Comparison of ENCODE assay signal across 8 cellular contexts in genomic region chr1:22416555-22417454, GRCh38. TPM values are rescaled to one million over a fixed set of nuclear protein-coding genes. Genes with fewer than 3 reads are reported as not detected.
DNase-seq lines count a peak whose midpoint lies in the region; ATAC-seq, FAIRE-seq and TF ChIP-seq lines count a peak whose summit lies in the region.

No MANE protein-coding gene starts in this region.

- no peak overlapping the region for H3K27ac ChIP-seq in CD8-positive, alpha-beta memory T cell (ENCODE audit: low read depth, low read length)
- no peak overlapping the region for H3K27ac ChIP-seq in endodermal cell (ENCODE audit: low read depth, low read length)

- no peaks in the 10 kb centered on the region for H3K9me3 ChIP-seq in CD8-positive, alpha-beta memory T cell (ENCODE audit: low read length)
- H3K9me3 ChIP-seq in endodermal cell (ENCODE audit: control insufficient read depth, low read length) = no peaks in the 10 kb centered on the region
- H3K9me3 ChIP-seq in mucosa of descending colon = no peaks in the 10 kb centered on the region

- H3K4me1 ChIP-seq in CD8-positive, alpha-beta memory T cell (ENCODE audit: insufficient read depth, low read length) = no peaks in the 10 kb centered on the region
- no peaks in the 10 kb centered on the region for H3K4me1 ChIP-seq in endodermal cell (ENCODE audit: control insufficient read depth, insufficient read depth, low read length)
- H3K4me1 ChIP-seq in mucosa of descending colon (ENCODE audit: low read depth) = peaks cover 6% of the 10 kb centered on the region

- no peak overlapping the region for H3K4me3 ChIP-seq in CD8-positive, alpha-beta memory T cell (ENCODE audit: low read length)
- H3K4me3 ChIP-seq in endodermal cell (ENCODE audit: low read length) = no peak overlapping the region
- no peak overlapping the region for H3K4me3 ChIP-seq in mucosa of descending colon

- POLR2A ChIA-PET in CD8-positive, alpha-beta memory T cell (lab: Charles Lee) = interaction anchor here (0.6 kb wide), 1 partner anchor 386 kb away, joined by 8 read pairs; no protein-coding TSS in a partner anchor

- peaks cover 18% of the 10 kb centered on the region for H3K27me3 ChIP-seq in CD8-positive, alpha-beta memory T cell (ENCODE audit: insufficient read depth, low read length, poor library complexity, severe bottlenecking)
- H3K27me3 ChIP-seq in endodermal cell (ENCODE audit: control insufficient read depth, insufficient read depth, low read length, poor library complexity, severe bottlenecking) = no peaks in the 10 kb centered on the region

- ATAC-seq in mucosa of descending colon (peak; percentile 81), GM18520 (IDR thresholded peaks at IDR 0.05; ENCODE audit: unreplicated experiment) (no peak)

- H3K9ac ChIP-seq in endodermal cell (ENCODE audit: extremely low read depth, low read length, poor library complexity, severe bottlenecking) = no peak overlapping the region

- CTCF ChIA-PET in CD8-positive, alpha-beta memory T cell (lab: Charles Lee) = interaction anchor here (0.6 to 1.5 kb wide), 4 partner anchors 8 to 225 kb away, joined by 3 read pairs; no protein-coding TSS in a partner anchor

- H3K4me1 Mint-ChIP-seq in CD8-positive, alpha-beta memory T cell = peaks cover 0 to 4% (median 0%) of the 10 kb centered on the region in 3 donors
- peaks cover 14% of the 10 kb centered on the region for H3K4me1 Mint-ChIP-seq in endodermal cell

- peaks cover 16 to 43% of the 10 kb centered on the region in 2 donors for H3K27me3 Mint-ChIP-seq in CD8-positive, alpha-beta memory T cell
- H3K27me3 Mint-ChIP-seq in endodermal cell (ENCODE audit: insufficient read depth) = peaks cover 4% of the 10 kb centered on the region

- DNase-seq in CD8-positive, alpha-beta memory T cell = peak; percentile 37 to 69 (median 59)
- DNase-seq in HTR-8/SVneo (ENCODE audit: insufficient read length, low spot score) = peak; percentile 76
- DNase-seq in NOMO-1 treated with DMSO at 0.1 percent for 48 hours (lab: John Stamatoyannopoulos, UW; ENCODE audit: unreplicated experiment) = peak; percentile 46
- peak; percentile 87 for DNase-seq in activated CD8-positive, alpha-beta memory T cell treated with anti-CD3 and anti-CD28 coated beads for 24 hours
- DNase-seq in endodermal cell = peak; percentile 96
- DNase-seq in mucosa of descending colon = peak; percentile 69 to 86 (median 80)
- peak; percentile 62 for DNase-seq in stimulated activated CD8-positive, alpha-beta memory T cell treated with anti-CD3 and anti-CD28 coated beads, Interleukin-4, amount 100 ng/mL, for 24 hours (ENCODE audit: low read depth)

- no peaks in the 10 kb centered on the region for H3K36me3 Mint-ChIP-seq in CD8-positive, alpha-beta memory T cell
- no peaks in the 10 kb centered on the region for H3K36me3 Mint-ChIP-seq in endodermal cell (ENCODE audit: low read depth)

- intact Hi-C loops in mucosa of descending colon (cut with DNase I, micrococcal nuclease) = loop anchor here in 1 of 2 donors (5.0 kb wide), 1 partner anchor 285 kb away; no protein-coding TSS in a partner anchor

- TF ChIP-seq CTCF in endodermal cell (conservative IDR thresholded peaks at IDR 0.05) (peak; percentile 99), mucosa of descending colon (IDR thresholded peaks at IDR 0.05) (peak; percentile 85)

- H3K36me3 ChIP-seq in CD8-positive, alpha-beta memory T cell (ENCODE audit: insufficient read depth, low read length) = no peaks in the 10 kb centered on the region
- no peaks in the 10 kb centered on the region for H3K36me3 ChIP-seq in endodermal cell (ENCODE audit: control insufficient read depth, insufficient read depth, low read length)
- no peaks in the 10 kb centered on the region for H3K36me3 ChIP-seq in mucosa of descending colon (ENCODE audit: low read depth)

- FAIRE-seq in HTR-8/SVneo (lab: Jason Lieb, UNC) = no peak

- no peaks in the 10 kb centered on the region for H3K9me3 Mint-ChIP-seq in CD8-positive, alpha-beta memory T cell
- no peaks in the 10 kb centered on the region for H3K9me3 Mint-ChIP-seq in endodermal cell

- no peak overlapping the region for H3K27ac Mint-ChIP-seq in CD8-positive, alpha-beta memory T cell
- H3K27ac Mint-ChIP-seq in endodermal cell = peak overlapping the region; percentile 72

- whole genome bisulfite sequencing in endodermal cell (ENCODE audit: insufficient coverage in 1 of 2, insufficient read length in 1 of 2), 2 experiments = 6 to 23% methylated on average over 4 to 12 of the region's 13 CpGs

- no peak overlapping the region for H3K4me3 Mint-ChIP-seq in CD8-positive, alpha-beta memory T cell
- no peak overlapping the region for H3K4me3 Mint-ChIP-seq in endodermal cell

RNA-seq across cellular contexts. Expression of gene ZBTB40, which starts 34.8 kb away (rescaled TPM):
- total RNA-seq in CD8-positive, alpha-beta memory T cell = 10 to 100 TPM; 29.5 to 30.0 TPM
- polyA plus RNA-seq in CD8-positive, alpha-beta memory T cell = 4.1 TPM
- total RNA-seq in endodermal cell (10 to 100 TPM; 18.5 to 29.7 TPM), mucosa of descending colon (10 to 100 TPM; 14.8 to 28.0 (median 16.7) TPM)
- polyA plus RNA-seq in endodermal cell (2013, experiment 1 of 2) = 13.3 TPM
- 12.6 TPM for polyA plus RNA-seq in endodermal cell (2013, experiment 2 of 2)

Comparison
In these comparisons a context has a peak if more than half of its experiments do, and no peak if none do; other contexts are left out.
1. DNase-seq: peak in every context shown above with its lines; median percentile 96 in endodermal cell; 87 in activated CD8-positive, alpha-beta memory T cell treated with anti-CD3 and anti-CD28 coated beads for 24 hours; 80 in mucosa of descending colon; 76 in HTR-8/SVneo; 62 in stimulated activated CD8-positive, alpha-beta memory T cell treated with anti-CD3 and anti-CD28 coated beads, Interleukin-4, amount 100 ng/mL, for 24 hours; 59 in CD8-positive, alpha-beta memory T cell; 46 in NOMO-1 treated with DMSO at 0.1 percent for 48 hours.